10 cellular contexts compared by ENCODE assay signal in genomic region chr15:73605759-73606423, GRCh38.
"Had no signal": no experiment of that assay in that cellular context is flagged by ENCODE, and none has a peak within 500 bp of the region (broad histone marks: within the 10 kb centered on the region; RNA-seq: fewer than 3 reads in every experiment).

No MANE protein-coding gene starts in this region.

- H3K27ac Mint-ChIP-seq: activated CD4-positive, alpha-beta memory T cell treated with anti-CD3 and anti-CD28 coated beads, Interleukin-2, amount 10 ng/mL, durations not matched to agents 7 days and 5 days; activated CD4-positive, alpha-beta T cell treated with anti-CD3 and anti-CD28 coated beads for 36 hours; activated naive CD8-positive, alpha-beta T cell treated with anti-CD3 and anti-CD28 coated beads, Interleukin-2, amount 10 ng/mL, durations not matched to agents 7 days and 5 days had no signal

- H3K4me3 ChIP-seq: skin epidermis had no signal

- H3K27me3 Mint-ChIP-seq: activated CD4-positive, alpha-beta memory T cell treated with anti-CD3 and anti-CD28 coated beads, Interleukin-2, amount 10 ng/mL, durations not matched to agents 7 days and 5 days; activated CD4-positive, alpha-beta T cell treated with anti-CD3 and anti-CD28 coated beads for 36 hours; activated naive CD8-positive, alpha-beta T cell treated with anti-CD3 and anti-CD28 coated beads, Interleukin-2, amount 10 ng/mL, durations not matched to agents 7 days and 5 days had no signal

- H3K9me3 Mint-ChIP-seq: activated CD4-positive, alpha-beta memory T cell treated with anti-CD3 and anti-CD28 coated beads, Interleukin-2, amount 10 ng/mL, durations not matched to agents 7 days and 5 days had no signal

- DNase-seq: activated CD4-positive, alpha-beta memory T cell treated with anti-CD3 and anti-CD28 coated beads, Interleukin-2, amount 10 ng/mL, durations not matched to agents 7 days and 5 days; activated CD4-positive, alpha-beta T cell treated with anti-CD3 and anti-CD28 coated beads for 36 hours; activated gamma-delta T cell; activated naive CD8-positive, alpha-beta T cell treated with anti-CD3 and anti-CD28 coated beads, Interleukin-2, amount 10 ng/mL, durations not matched to agents 7 days and 5 days; activated T-cell treated with anti-CD3 and anti-CD28 coated beads, Interleukin-2, amount 50 U/mL, for 48 hours; aorta; foreskin melanocyte; kidney had no signal

- ATAC-seq: activated CD4-positive, alpha-beta T cell treated with anti-CD3 and anti-CD28 coated beads for 36 hours had no signal

- H3K4me3 Mint-ChIP-seq: activated CD4-positive, alpha-beta memory T cell treated with anti-CD3 and anti-CD28 coated beads, Interleukin-2, amount 10 ng/mL, durations not matched to agents 7 days and 5 days; activated CD4-positive, alpha-beta T cell treated with anti-CD3 and anti-CD28 coated beads for 36 hours; activated naive CD8-positive, alpha-beta T cell treated with anti-CD3 and anti-CD28 coated beads, Interleukin-2, amount 10 ng/mL, durations not matched to agents 7 days and 5 days had no signal

- H3K27ac ChIP-seq: skin epidermis, VCaP had no signal
